ENCODE assay signal across 8 cellular contexts in genomic region chr16:67311607-67312449, GRCh38. TPM values are rescaled to one million over a fixed set of nuclear protein-coding genes. Genes with fewer than 3 reads are reported as not detected.
DNase-seq lines count a peak whose midpoint lies in the region; ATAC-seq and TF ChIP-seq lines count a peak whose summit lies in the region.

No MANE protein-coding gene starts in this region.

- no peaks in the 10 kb centered on the region for H3K36me3 ChIP-seq in heart left ventricle

- WGBS in heart left ventricle, 4 donors = 63 to 73% (median 67%) methylated on average over 5 of the region's 5 CpGs

- peak overlapping the region; percentile 97 for H3K27ac ChIP-seq in AG04450 (ENCODE audit: low read depth, low read length)
- peak overlapping the region in 2 of 12 donors; percentile 24 to 46 for H3K27ac ChIP-seq in heart left ventricle

- ATAC-seq in GM19395 (IDR thresholded peaks at IDR 0.05; ENCODE audit: unreplicated experiment) (peak; percentile 92), heart left ventricle (peak; percentile 68 to 94 (median 86))

- TF ChIP-seq CTCF in AG04450 (IDR thresholded peaks at IDR 0.05; ENCODE audit: low read depth, low read length) (no peak), heart left ventricle (IDR thresholded peaks at IDR 0.05) (no peak)

- intact Hi-C loops in heart left ventricle (cut with DNase I) = no loop called here

- no peak for TF ChIP-seq POLR2A in heart left ventricle (IDR thresholded peaks at IDR 0.05)

- H3K27me3 ChIP-seq in AG04450 (ENCODE audit: control insufficient read depth, insufficient read depth, low read length) (no peaks in the 10 kb centered on the region), heart left ventricle (peaks cover 0 to 2% (median 0%) of the 10 kb centered on the region in 9 donors)

- DNase-seq in AG04450 (ENCODE audit: low read depth, low spot score) = peak; percentile 100
- DNase-seq in HK-2 (ENCODE audit: unreplicated experiment) = peak; percentile 88
- DNase-seq in activated CD8-positive, alpha-beta memory T cell treated with anti-CD3 and anti-CD28 coated beads, Interleukin-2, amount 50 U/mL, for 24 hours (ENCODE audit: extremely low read depth) = peak; percentile 74
- peak in 2 of 5 donors; percentile 37 to 50 for DNase-seq in heart left ventricle
- peak; percentile 77 to 85 for DNase-seq in stimulated activated CD4-positive, alpha-beta T cell treated with anti-CD3 and anti-CD28 coated beads, Interleukin-4, amount 100 ng/mL, for 48 hours (ENCODE audit: low read depth in 2 of 2)
- no peak for DNase-seq in NCI-H748 treated with DMSO at 0.1 percent for 48 hours (lab: John Stamatoyannopoulos, UW)
- DNase-seq in COR-L47 (lab: John Stamatoyannopoulos, UW) = no peak

- H3K4me3 ChIP-seq in AG04450 (ENCODE audit: low read depth, low read length) = no peak overlapping the region
- no peak overlapping the region for H3K4me3 ChIP-seq in heart left ventricle

- no peaks in the 10 kb centered on the region for H3K9me3 ChIP-seq in AG04450 (ENCODE audit: control insufficient read depth, insufficient read depth, low read length)
- no peaks in the 10 kb centered on the region for H3K9me3 ChIP-seq in heart left ventricle

- CTCF ChIA-PET in AG04450 (lab: Charles Lee) = interaction anchor here (1.4 kb wide), 1 partner anchor 15 kb away, joined by 5 read pairs; the partner anchor contains the start of gene LRRC36

- POLR2A ChIA-PET in AG04450 (lab: Yijun Ruan, JAX) = interaction anchor here (0.7 to 1.1 kb wide), 3 partner anchors 15 to 46 kb away, joined by 3 to 4 read pairs (median 3); no protein-coding TSS in a partner anchor

- peaks cover 0 to 9% (median 0%) of the 10 kb centered on the region in 12 donors for H3K4me1 ChIP-seq in heart left ventricle

RNA-seq across cellular contexts. Expression of gene KCTD19, which starts 14.7 kb away (rescaled TPM):
- polyA plus RNA-seq in AG04450 (2011; rRNA removed) (0.21 and 0.25 TPM in 2 replicates), heart left ventricle (under 1 TPM in 1 of 2 donors, not detected in 1; 0.19 TPM)
- polyA minus RNA-seq in AG04450 (2011; rRNA and poly(A)+ RNA removed) = 0.26 and 0.37 TPM in 2 replicates
- under 1 TPM in 1 of 9 donors, not detected in 8; 0.29 TPM for total RNA-seq in heart left ventricle

RNA-seq across cellular contexts. Expression of gene LRRC36, which starts 14.8 kb away (rescaled TPM):
- polyA plus RNA-seq in AG04450 (2011; rRNA removed) (0.21 and 0.41 TPM in 2 replicates), heart left ventricle (under 1 TPM; 0.15 to 0.42 TPM)
- polyA minus RNA-seq in AG04450 (2011; rRNA and poly(A)+ RNA removed) = not detected in 2 replicates
- total RNA-seq in heart left ventricle = under 1 TPM in 1 of 9 donors, not detected in 8; 0.27 TPM

RNA-seq across cellular contexts. Expression of gene PLEKHG4, which starts 32.5 kb away (rescaled TPM):
- polyA plus RNA-seq in AG04450 (2011; rRNA removed) = 17.2 and 23.3 TPM in 2 replicates
- polyA minus RNA-seq in AG04450 (2011; rRNA and poly(A)+ RNA removed) = 14.1 and 22.3 TPM in 2 replicates
- 1 to 10 TPM in 4 of 9 donors, under 1 TPM in 5; 0.44 to 4.0 (median 0.94) TPM for total RNA-seq in heart left ventricle
- 1 to 10 TPM; 1.2 to 1.4 TPM for polyA plus RNA-seq in heart left ventricle

Comparison
In these comparisons a context has a peak if more than half of its experiments do, and no peak if none do; other contexts are left out.
1. DNase-seq: peak in AG04450 (single experiment), HK-2 (single experiment), activated CD8-positive, alpha-beta memory T cell treated with anti-CD3 and anti-CD28 coated beads, Interleukin-2, amount 50 U/mL, for 24 hours (single experiment) and stimulated activated CD4-positive, alpha-beta T cell treated with anti-CD3 and anti-CD28 coated beads, Interleukin-4, amount 100 ng/mL, for 48 hours (2 of 2); none in NCI-H748 treated with DMSO at 0.1 percent for 48 hours (single experiment) and COR-L47 (single experiment).